In the genomic region with DNA sequence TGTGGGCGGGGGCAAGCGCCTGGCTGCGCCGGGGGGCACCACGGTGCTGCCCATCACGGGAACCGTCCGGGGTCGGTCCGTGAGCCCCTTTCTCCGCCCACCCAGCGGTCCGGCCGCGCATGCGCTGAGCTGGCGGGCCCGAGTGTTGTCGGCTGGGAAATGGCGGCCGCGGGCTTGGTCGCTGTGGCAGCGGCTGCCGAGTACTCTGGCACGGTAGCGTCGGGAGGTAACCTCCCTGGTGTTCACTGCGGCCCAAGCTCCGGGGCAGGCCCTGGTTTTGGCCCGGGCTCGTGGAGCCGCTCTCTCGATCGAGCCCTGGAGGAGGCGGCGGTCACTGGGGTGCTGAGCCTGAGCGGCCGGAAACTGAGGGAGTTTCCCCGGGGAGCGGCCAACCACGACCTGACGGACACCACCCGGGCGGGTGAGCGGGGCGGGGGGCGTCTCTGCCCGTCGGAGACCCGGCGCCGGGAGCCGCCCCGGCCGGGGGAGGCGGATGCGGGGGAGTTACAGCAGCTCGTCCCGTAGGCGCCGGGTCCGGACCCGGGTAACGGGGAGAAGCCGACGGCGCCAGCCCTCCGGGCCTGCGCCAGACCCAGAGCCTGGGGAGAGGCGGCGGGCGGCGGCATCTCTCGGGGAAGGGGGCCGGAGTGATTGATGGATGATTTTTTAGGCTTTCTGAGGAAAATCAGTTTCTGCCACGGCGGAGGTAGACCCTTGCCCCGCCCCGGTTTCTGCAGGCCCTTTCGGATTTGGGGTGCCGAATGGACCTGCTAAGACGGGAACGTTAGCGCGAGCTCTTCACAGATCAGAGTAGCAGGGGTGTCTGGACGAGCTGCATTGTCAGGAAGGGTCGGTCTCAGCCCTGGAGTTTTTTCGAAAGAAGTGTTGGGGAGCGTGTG, we compare ENCODE assay signal across 1 cellular context.
TF ChIP-seq lines count a peak whose summit lies in the region.

A gene (plus strand): TSS at position 135 of the 899 bp plus-strand sequence. CDS start 25 bp downstream, at position 160.

TF ChIP-seq in H1, 55 proteins besides CTCF, POLR2A, EP300 and RAD21:
- TF ChIP-seq EGR1 (IDR thresholded peaks at IDR 0.05; ENCODE audit: borderline replicate concordance, low read depth, low read length) (peak; percentile 39; the same call in 1 of the 2 replicates), PHF8 (conservative IDR thresholded peaks at IDR 0.05; ENCODE audit: low read depth, low read length) (peak; percentile 99), POLR2AphosphoS5 (IDR thresholded peaks at IDR 0.05; ENCODE audit: low read depth, low read length) (peak; percentile 96), GTF2F1 (IDR thresholded peaks at IDR 0.05; ENCODE audit: borderline replicate concordance, low read depth, low read length) (peak; percentile 66; the same call in 1 of the 2 replicates), TAF1 (IDR thresholded peaks at IDR 0.05; ENCODE audit: low read depth, low read length) (peak; percentile 96), YY1 (IDR thresholded peaks at IDR 0.05; ENCODE audit: low read depth, low read length) (peak; percentile 97), KDM4A (IDR thresholded peaks at IDR 0.05; ENCODE audit: low read depth, low read length, severe bottlenecking) (peak; percentile 73), CEBPB (IDR thresholded peaks at IDR 0.05; ENCODE audit: low read depth, low read length) (no peak), SIN3A (conservative IDR thresholded peaks at IDR 0.05 in 1 of 2, IDR thresholded peaks at IDR 0.05 in 1 of 2; ENCODE audit: low read depth in 1 of 2, low read length in 2 of 2) (0 out of 4 replicates have a peak, but pooled peaks of 1 of the 2 experiments have one; percentile 54), NANOG (IDR thresholded peaks at IDR 0.05; ENCODE audit: insufficient read depth, low read depth, low read length, poor library complexity, severe bottlenecking) (peak; percentile 5), SP1 (IDR thresholded peaks at IDR 0.05; ENCODE audit: low read depth, low read length) (no peak), NRF1 (IDR thresholded peaks at IDR 0.05; ENCODE audit: low read depth, low read length) (peak; percentile 91), TAF7 (optimal IDR thresholded peaks at IDR 0.05; ENCODE audit: borderline replicate concordance, low read depth, low read length) (peak; percentile 92), TBP (IDR thresholded peaks at IDR 0.05; ENCODE audit: low read depth, low read length) (peak; percentile 91), MAFK (IDR thresholded peaks at IDR 0.05; ENCODE audit: low read depth, low read length) (no peak), ASH2L (IDR thresholded peaks at IDR 0.05; ENCODE audit: low read length) (peak; percentile 92), CHD2 (IDR thresholded peaks at IDR 0.05; ENCODE audit: low read length) (no peak)
- TF ChIP-seq, protein P1, sequence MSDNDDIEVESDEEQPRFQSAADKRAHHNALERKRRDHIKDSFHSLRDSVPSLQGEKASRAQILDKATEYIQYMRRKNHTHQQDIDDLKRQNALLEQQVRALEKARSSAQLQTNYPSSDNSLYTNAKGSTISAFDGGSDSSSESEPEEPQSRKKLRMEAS (IDR thresholded peaks at IDR 0.05), result peak; percentile 67
- TF ChIP-seq, protein P2, sequence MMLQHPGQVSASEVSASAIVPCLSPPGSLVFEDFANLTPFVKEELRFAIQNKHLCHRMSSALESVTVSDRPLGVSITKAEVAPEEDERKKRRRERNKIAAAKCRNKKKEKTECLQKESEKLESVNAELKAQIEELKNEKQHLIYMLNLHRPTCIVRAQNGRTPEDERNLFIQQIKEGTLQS (IDR thresholded peaks at IDR 0.05; ENCODE audit: insufficient read depth, low read depth, low read length), result no peak
